In the genomic region with DNA sequence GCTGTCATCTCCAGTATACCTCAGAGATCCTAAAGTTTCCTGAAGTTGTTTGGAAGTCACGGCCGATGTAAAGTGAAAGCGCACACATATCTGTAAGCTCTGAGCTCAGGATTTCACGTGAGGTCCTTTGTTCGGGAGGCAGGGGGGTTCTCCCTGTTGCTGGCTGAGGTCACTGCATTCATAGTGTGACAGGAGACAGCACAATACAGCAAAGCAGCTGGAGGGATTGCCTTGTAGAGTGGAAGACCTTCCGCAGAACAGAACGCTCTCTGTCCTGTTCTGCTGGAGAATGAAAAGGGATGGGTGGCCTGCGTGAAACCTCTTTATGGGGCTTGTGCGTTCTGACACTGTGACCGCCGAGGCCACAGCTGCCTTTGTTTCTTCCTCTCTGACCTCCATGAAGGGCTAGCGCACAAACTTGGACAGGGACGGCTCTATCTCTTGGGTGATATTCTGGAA, we compare ENCODE assay signal across 8 cellular contexts. TPM values are rescaled to one million over a fixed set of nuclear protein-coding genes. Genes with fewer than 3 reads are reported as not detected.
DNase-seq lines count a peak whose midpoint lies in the region; TF ChIP-seq lines count a peak whose summit lies in the region.

No MANE protein-coding gene starts in this region.

- peaks cover 0 to 61% (median 31%) of the 10 kb centered on the region in 4 donors for H3K4me1 ChIP-seq in tibial nerve

- no peaks in the 10 kb centered on the region for H3K36me3 ChIP-seq in tibial nerve

- peak overlapping the region in 1 of 4 donors; percentile 27 for H3K4me3 ChIP-seq in tibial nerve

- TF ChIP-seq CTCF in tibial nerve (IDR thresholded peaks at IDR 0.05) = no peak

- TF ChIP-seq EP300 in tibial nerve (IDR thresholded peaks at IDR 0.05) = no peak

- 40 to 44% methylated on average over 10 to 13 of the region's 13 CpGs for WGBS in tibial nerve, 2 donors

- DNase-seq in activated CD8-positive, alpha-beta memory T cell treated with anti-CD3 and anti-CD28 coated beads for 24 hours = peak; percentile 56
- no peak for DNase-seq in activated CD8-positive, alpha-beta memory T cell treated with anti-CD3 and anti-CD28 coated beads, Interleukin-2, amount 50 U/mL, for 4 hours
- peak in 6 of 61 donors; percentile 10 to 30 (median 18) for DNase-seq in caudate nucleus (lab: John Stamatoyannopoulos, UW)
- DNase-seq in midbrain (lab: John Stamatoyannopoulos, UW) = peak; percentile 17
- DNase-seq in tibial nerve (ENCODE audit: low spot score in 2 of 2) = no peak
- no peak for DNase-seq in dedifferentiated amniotic fluid mesenchymal stem cell (ENCODE audit: extremely low spot score)
- no peak for DNase-seq in NK-92 (lab: John Stamatoyannopoulos, UW; ENCODE audit: unreplicated experiment)
- DNase-seq in DMS79 (lab: John Stamatoyannopoulos, UW) = no peak

- H3K9me3 ChIP-seq in tibial nerve = no peaks in the 10 kb centered on the region

- H3K27me3 ChIP-seq in tibial nerve = no peaks in the 10 kb centered on the region

- TF ChIP-seq POLR2A in tibial nerve (IDR thresholded peaks at IDR 0.05) = no peak

- H3K27ac ChIP-seq in caudate nucleus (ENCODE audit: low read depth, low read length) = peak overlapping the region; percentile 74
- H3K27ac ChIP-seq in tibial nerve = peak overlapping the region; percentile 28 to 81 (median 74)

RNA-seq across cellular contexts. Expression of gene SERPINB1, which starts 13.4 kb away (rescaled TPM):
- total RNA-seq in tibial nerve = 10 to 100 TPM; 21.3 to 29.0 (median 23.1) TPM

RNA-seq across cellular contexts. Expression of gene SERPINB9, which starts 48.0 kb away (rescaled TPM):
- 10 to 100 TPM; 17.1 to 54.4 (median 35.8) TPM for total RNA-seq in tibial nerve

Comparison
In these comparisons a context has a peak if more than half of its experiments do, and no peak if none do; other contexts are left out.
1. DNase-seq: peak in activated CD8-positive, alpha-beta memory T cell treated with anti-CD3 and anti-CD28 coated beads for 24 hours (single experiment) and midbrain (single experiment); none in activated CD8-positive, alpha-beta memory T cell treated with anti-CD3 and anti-CD28 coated beads, Interleukin-2, amount 50 U/mL, for 4 hours (single experiment), tibial nerve (0 of 2), dedifferentiated amniotic fluid mesenchymal stem cell (single experiment), NK-92 (single experiment) and DMS79 (single experiment).